ENCODE assay signal across 8 cellular contexts in genomic region chr5:127518319-127518621, GRCh38. TPM values are rescaled to one million over a fixed set of nuclear protein-coding genes. Genes with fewer than 3 reads are reported as not detected.
DNase-seq lines count a peak whose midpoint lies in the region; ATAC-seq and TF ChIP-seq lines count a peak whose summit lies in the region.

No MANE protein-coding gene starts in this region.

- no peaks in the 10 kb centered on the region for H4K20me1 ChIP-seq in MM.1S (ENCODE audit: insufficient read depth, low read length)

- peak in 2 of 5 donors; percentile 23 to 57 for DNase-seq in CD8-positive, alpha-beta memory T cell
- DNase-seq in MM.1S (peak; percentile 84), left lobe of liver (ENCODE audit: low spot score) (no peak)
- no peak for DNase-seq in central memory CD8-positive, alpha-beta T cell (ENCODE audit: low spot score in 2 of 2)
- DNase-seq in stimulated activated CD4-positive, alpha-beta T cell treated with anti-CD3 and anti-CD28 coated beads, Interleukin-12 subunit alpha, Interleukin-12 subunit beta, amount 100 ng/mL, for 4 hours: no peak
- DNase-seq in stimulated activated CD8-positive, alpha-beta memory T cell treated with anti-CD3 and anti-CD28 coated beads, Interleukin-4, amount 100 ng/mL, for 48 hours: no peak

- H3K9me2 ChIP-seq in MM.1S (replicated peaks; ENCODE audit: insufficient read depth, low read length): no peaks in the 10 kb centered on the region

- H3F3A ChIP-seq in MM.1S (ENCODE audit: insufficient read depth, low read length): peaks cover 11% of the 10 kb centered on the region; the same call in 1 of the 2 replicates

- H3K9me3 ChIP-seq in CD8-positive, alpha-beta memory T cell (ENCODE audit: low read length): no peaks in the 10 kb centered on the region
- no peaks in the 10 kb centered on the region for H3K9me3 ChIP-seq in MM.1S (replicated peaks; ENCODE audit: insufficient read depth, low read length)
- no peaks in the 10 kb centered on the region for H3K9me3 ChIP-seq in mucosa of rectum (ENCODE audit: control insufficient read depth in 2 of 2, low read length in 2 of 2)

- H3K4me2 ChIP-seq in MM.1S (ENCODE audit: low read depth, low read length): peak overlapping the region; percentile 68

- POLR2A ChIA-PET in CD8-positive, alpha-beta memory T cell (lab: Charles Lee): no interaction called here

- CTCF ChIA-PET in CD8-positive, alpha-beta memory T cell (lab: Charles Lee): no interaction called here

- H3K9me3 Mint-ChIP-seq in CD8-positive, alpha-beta memory T cell: peaks cover 2 to 10% (median 9%) of the 10 kb centered on the region in 5 donors
- peaks cover 11% of the 10 kb centered on the region for H3K9me3 Mint-ChIP-seq in central memory CD8-positive, alpha-beta T cell

- peak overlapping the region; percentile 78 for H3K27ac ChIP-seq in CD8-positive, alpha-beta memory T cell (ENCODE audit: low read depth, low read length)
- H3K27ac ChIP-seq in MM.1S (ENCODE audit: low read length) (peak overlapping the region; percentile 87), mucosa of rectum (ENCODE audit: low read depth in 2 of 2, low read length in 2 of 2) (peak overlapping the region; percentile 93 to 94)

- H3K79me2 ChIP-seq in MM.1S (ENCODE audit: low read length): peaks cover 52% of the 10 kb centered on the region

- H3K9ac ChIP-seq in MM.1S (ENCODE audit: low read length) (peak overlapping the region; percentile 93), mucosa of rectum (ENCODE audit: low read depth in 1 of 2, low read length in 2 of 2) (peak overlapping the region; percentile 86 to 97)

- H3K36me3 Mint-ChIP-seq in CD8-positive, alpha-beta memory T cell: peaks cover 12 to 30% (median 16%) of the 10 kb centered on the region in 3 donors
- peaks cover 7% of the 10 kb centered on the region for H3K36me3 Mint-ChIP-seq in central memory CD8-positive, alpha-beta T cell (ENCODE audit: insufficient read depth)

- H2AFZ ChIP-seq in MM.1S (ENCODE audit: low read length): peak overlapping the region; percentile 93

- ATAC-seq in GM21360 (IDR thresholded peaks at IDR 0.05; ENCODE audit: unreplicated experiment): peak; percentile 27
- peak; percentile 11 for ATAC-seq in central memory CD8-positive, alpha-beta T cell (replicated peaks; ENCODE audit: extremely low read depth, poor library complexity, severe bottlenecking)
- no peak for ATAC-seq in left lobe of liver

- H3K27me3 ChIP-seq in CD8-positive, alpha-beta memory T cell (ENCODE audit: insufficient read depth, low read length, poor library complexity, severe bottlenecking): no peaks in the 10 kb centered on the region
- H3K27me3 ChIP-seq in MM.1S (replicated peaks; ENCODE audit: insufficient read depth, low read length): no peaks in the 10 kb centered on the region
- H3K27me3 ChIP-seq in mucosa of rectum (ENCODE audit: control insufficient read depth in 2 of 2, insufficient read depth in 2 of 2, low read length in 2 of 2): no peaks in the 10 kb centered on the region

- no peaks in the 10 kb centered on the region for H3K36me3 ChIP-seq in CD8-positive, alpha-beta memory T cell (ENCODE audit: insufficient read depth, low read length)
- H3K36me3 ChIP-seq in MM.1S (replicated peaks; ENCODE audit: insufficient read depth, low read length) (peaks cover 4% of the 10 kb centered on the region; the same call in 1 of the 2 replicates), mucosa of rectum (ENCODE audit: control insufficient read depth in 2 of 2, insufficient read depth in 2 of 2, low read length in 2 of 2) (peaks cover 4 to 12% of the 10 kb centered on the region in 2 donors)

- H3K4me1 ChIP-seq in CD8-positive, alpha-beta memory T cell (ENCODE audit: insufficient read depth, low read length): peaks cover 15% of the 10 kb centered on the region
- 0 out of 2 replicates have a peak, but pooled peaks cover 11% of the 10 kb centered on the region for H3K4me1 ChIP-seq in MM.1S (ENCODE audit: low read length)
- peaks cover 8 to 10% of the 10 kb centered on the region in 2 donors for H3K4me1 ChIP-seq in mucosa of rectum (ENCODE audit: control insufficient read depth in 2 of 2, insufficient read depth in 2 of 2, low read length in 2 of 2)

- peak overlapping the region; percentile 85 to 94 (median 90) for H3K4me3 Mint-ChIP-seq in CD8-positive, alpha-beta memory T cell
- H3K4me3 Mint-ChIP-seq in central memory CD8-positive, alpha-beta T cell: peak overlapping the region; percentile 82

- peaks cover 4 to 6% of the 10 kb centered on the region in 2 donors for H3K27me3 Mint-ChIP-seq in CD8-positive, alpha-beta memory T cell
- H3K27me3 Mint-ChIP-seq in central memory CD8-positive, alpha-beta T cell: peaks cover 8% of the 10 kb centered on the region

- H3K27ac Mint-ChIP-seq in CD8-positive, alpha-beta memory T cell: peak overlapping the region in 7 of 8 donors; percentile 33 to 91 (median 75)
- H3K27ac Mint-ChIP-seq in central memory CD8-positive, alpha-beta T cell (ENCODE audit: low read depth): peak overlapping the region; percentile 77

- H3K4me1 Mint-ChIP-seq in CD8-positive, alpha-beta memory T cell: peaks cover 38 to 42% (median 40%) of the 10 kb centered on the region in 3 donors
- H3K4me1 Mint-ChIP-seq in central memory CD8-positive, alpha-beta T cell: peaks cover 32% of the 10 kb centered on the region

- no peak for TF ChIP-seq CTCF in MM.1S (IDR thresholded peaks at IDR 0.05; ENCODE audit: low read length)

- peak overlapping the region; percentile 92 for H3K4me3 ChIP-seq in CD8-positive, alpha-beta memory T cell (ENCODE audit: low read length)
- H3K4me3 ChIP-seq in MM.1S (ENCODE audit: low read length): peak overlapping the region; percentile 99
- H3K4me3 ChIP-seq in mucosa of rectum (ENCODE audit: low read length in 2 of 2): peak overlapping the region; percentile 93 to 99

RNA-seq across cellular contexts. Expression of gene PRRC1, which starts 0.8 kb away (rescaled TPM):
- 10 to 100 TPM; 32.4 to 37.5 TPM for total RNA-seq in CD8-positive, alpha-beta memory T cell
- polyA plus RNA-seq in CD8-positive, alpha-beta memory T cell: 34.6 TPM
- 28.4 TPM for total RNA-seq in left lobe of liver
